1 cellular context compared by ENCODE assay signal in the genomic region with DNA sequence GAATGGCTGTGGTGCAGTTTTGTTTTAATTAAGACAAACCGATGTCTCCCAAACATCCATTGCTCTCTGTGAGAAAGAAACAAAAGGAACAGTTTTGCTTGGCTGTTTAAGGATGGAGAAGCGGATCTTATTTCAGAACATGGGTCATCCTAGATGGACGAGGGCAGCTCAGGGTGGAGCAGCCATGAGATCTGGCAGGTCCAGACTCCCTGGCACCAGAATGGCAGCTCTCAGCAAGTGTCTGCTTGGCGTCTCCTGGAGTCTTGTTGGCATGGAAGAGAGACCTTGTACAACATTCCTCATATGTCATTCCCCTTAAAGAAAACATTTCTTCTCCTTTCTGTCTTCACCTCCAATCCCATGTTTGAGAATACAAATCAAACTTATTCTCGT.
TF ChIP-seq lines count a peak whose summit lies in the region.

No MANE protein-coding gene starts in this region.

TF ChIP-seq in SK-N-SH, 30 proteins besides CTCF, POLR2A, EP300 and RAD21 (continued from another document):
- TF ChIP-seq, protein P1, sequence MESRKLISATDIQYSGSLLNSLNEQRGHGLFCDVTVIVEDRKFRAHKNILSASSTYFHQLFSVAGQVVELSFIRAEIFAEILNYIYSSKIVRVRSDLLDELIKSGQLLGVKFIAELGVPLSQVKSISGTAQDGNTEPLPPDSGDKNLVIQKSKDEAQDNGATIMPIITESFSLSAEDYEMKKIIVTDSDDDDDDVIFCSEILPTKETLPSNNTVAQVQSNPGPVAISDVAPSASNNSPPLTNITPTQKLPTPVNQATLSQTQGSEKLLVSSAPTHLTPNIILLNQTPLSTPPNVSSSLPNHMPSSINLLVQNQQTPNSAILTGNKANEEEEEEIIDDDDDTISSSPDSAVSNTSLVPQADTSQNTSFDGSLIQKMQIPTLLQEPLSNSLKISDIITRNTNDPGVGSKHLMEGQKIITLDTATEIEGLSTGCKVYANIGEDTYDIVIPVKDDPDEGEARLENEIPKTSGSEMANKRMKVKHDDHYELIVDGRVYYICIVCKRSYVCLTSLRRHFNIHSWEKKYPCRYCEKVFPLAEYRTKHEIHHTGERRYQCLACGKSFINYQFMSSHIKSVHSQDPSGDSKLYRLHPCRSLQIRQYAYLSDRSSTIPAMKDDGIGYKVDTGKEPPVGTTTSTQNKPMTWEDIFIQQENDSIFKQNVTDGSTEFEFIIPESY (IDR thresholded peaks at IDR 0.05; ENCODE audit: borderline replicate concordance, low read depth) = no peak
- TF ChIP-seq FOSL2 (IDR thresholded peaks at IDR 0.05; ENCODE audit: borderline replicate concordance, low read depth) (no peak), JUND (IDR thresholded peaks at IDR 0.05) (no peak), GABPA (IDR thresholded peaks at IDR 0.05; ENCODE audit: low read depth) (no peak)
- TF ChIP-seq, protein P2, sequence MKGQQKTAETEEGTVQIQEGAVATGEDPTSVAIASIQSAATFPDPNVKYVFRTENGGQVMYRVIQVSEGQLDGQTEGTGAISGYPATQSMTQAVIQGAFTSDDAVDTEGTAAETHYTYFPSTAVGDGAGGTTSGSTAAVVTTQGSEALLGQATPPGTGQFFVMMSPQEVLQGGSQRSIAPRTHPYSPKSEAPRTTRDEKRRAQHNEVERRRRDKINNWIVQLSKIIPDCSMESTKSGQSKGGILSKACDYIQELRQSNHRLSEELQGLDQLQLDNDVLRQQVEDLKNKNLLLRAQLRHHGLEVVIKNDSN (IDR thresholded peaks at IDR 0.05; ENCODE audit: borderline replicate concordance, low read depth) = no peak
